Comparison of ENCODE assay signal across 12 cellular contexts in the genomic region with DNA sequence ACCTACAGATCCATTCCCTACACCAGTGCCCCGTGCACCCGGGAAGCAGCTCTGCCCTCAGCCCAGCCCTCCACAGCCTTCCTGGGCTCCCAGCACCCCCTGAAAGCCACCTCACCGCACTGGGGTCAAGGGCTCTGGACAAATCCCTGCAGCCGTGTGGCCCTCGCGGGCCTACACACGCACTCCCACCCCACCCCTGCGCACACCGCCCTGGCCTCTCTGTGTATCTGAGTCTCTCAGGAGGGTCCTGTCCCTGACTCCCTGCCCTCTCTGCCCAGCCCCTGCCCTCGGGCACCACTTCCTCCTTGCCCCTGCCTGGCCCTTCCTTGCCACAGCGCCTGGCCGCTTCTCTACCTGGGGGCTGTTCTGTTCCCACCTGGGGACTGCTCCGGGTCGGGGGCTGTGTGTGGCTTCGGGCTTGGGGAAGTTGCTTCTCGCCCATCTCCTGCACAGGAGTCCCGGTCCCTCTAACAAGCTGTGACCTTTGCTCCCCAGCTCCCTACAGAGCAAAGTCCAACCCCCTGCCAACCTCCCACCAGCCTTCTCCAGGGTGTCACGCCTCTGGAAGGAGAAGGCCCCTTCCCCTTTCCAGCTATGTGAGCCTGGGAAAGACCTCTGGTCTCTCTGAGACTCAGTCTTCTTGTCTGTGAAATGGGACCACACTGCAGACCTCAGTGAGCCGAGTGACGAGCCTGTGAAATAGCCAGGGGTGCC. TPM values are rescaled to one million over a fixed set of nuclear protein-coding genes. Genes with fewer than 3 reads are reported as not detected.
DNase-seq lines count a peak whose midpoint lies in the region; ATAC-seq and TF ChIP-seq lines count a peak whose summit lies in the region.
"Had no signal": no experiment of that assay in that cellular context is flagged by ENCODE, and none has a peak within 500 bp of the region (broad histone marks: within the 10 kb centered on the region; RNA-seq: fewer than 3 reads in every experiment).

No MANE protein-coding gene starts in this region.

- H3K4me3 ChIP-seq in BE2C (ENCODE audit: low read depth, low read length) (no peak overlapping the region), mucosa of descending colon (peak overlapping the region; percentile 13)
- H3K4me3 ChIP-seq: ovary had no signal

- H3K27me3 Mint-ChIP-seq in activated CD4-positive, alpha-beta memory T cell treated with anti-CD3 and anti-CD28 coated beads, Interleukin-2, amount 10 ng/mL, durations not matched to agents 7 days and 5 days, result no peaks in the 10 kb centered on the region
- H3K27me3 Mint-ChIP-seq: activated naive CD8-positive, alpha-beta T cell treated with anti-CD3 and anti-CD28 coated beads, Interleukin-2, amount 10 ng/mL, durations not matched to agents 7 days and 5 days had no signal

- H3K9me3 ChIP-seq in BE2C (no peaks in the 10 kb centered on the region), mucosa of descending colon (no peaks in the 10 kb centered on the region)
- H3K9me3 ChIP-seq: ovary had no signal

- no peaks in the 10 kb centered on the region for H3K27me3 ChIP-seq in BE2C
- H3K27me3 ChIP-seq: ovary had no signal

- H3K36me3 Mint-ChIP-seq in activated CD4-positive, alpha-beta memory T cell treated with anti-CD3 and anti-CD28 coated beads, Interleukin-2, amount 10 ng/mL, durations not matched to agents 7 days and 5 days (ENCODE audit: low read depth), result no peaks in the 10 kb centered on the region
- H3K36me3 Mint-ChIP-seq: activated naive CD8-positive, alpha-beta T cell treated with anti-CD3 and anti-CD28 coated beads, Interleukin-2, amount 10 ng/mL, durations not matched to agents 7 days and 5 days; stimulated activated memory B cell treated with anti-CD40 and anti-IgM and Interleukin-4, amounts not matched to agents 10 μg/mL and 1 μg/mL and 100 μg/mL, for 72 hours had no signal

- intact Hi-C loops in mucosa of descending colon (cut with DNase I, micrococcal nuclease), result no loop called here

- CTCF ChIA-PET in activated CD4-positive, alpha-beta memory T cell treated with anti-CD3 and anti-CD28 coated beads, Interleukin-2, amount 10 ng/mL, durations not matched to agents 7 days and 5 days (lab: Charles Lee), result no interaction called here

- H3K9me3 Mint-ChIP-seq in activated CD4-positive, alpha-beta memory T cell treated with anti-CD3 and anti-CD28 coated beads, Interleukin-2, amount 10 ng/mL, durations not matched to agents 7 days and 5 days, result no peaks in the 10 kb centered on the region
- H3K9me3 Mint-ChIP-seq: activated naive CD8-positive, alpha-beta T cell treated with anti-CD3 and anti-CD28 coated beads, Interleukin-2, amount 10 ng/mL, durations not matched to agents 7 days and 5 days; stimulated activated memory B cell treated with anti-CD40 and anti-IgM and Interleukin-4, amounts not matched to agents 10 μg/mL and 1 μg/mL and 100 μg/mL, for 72 hours had no signal

- peak overlapping the region; percentile 88 for H3K27ac ChIP-seq in VCaP
- H3K27ac ChIP-seq: ovary had no signal

- H3K27ac Mint-ChIP-seq in activated CD4-positive, alpha-beta memory T cell treated with anti-CD3 and anti-CD28 coated beads, Interleukin-2, amount 10 ng/mL, durations not matched to agents 7 days and 5 days, result no peak overlapping the region
- H3K27ac Mint-ChIP-seq: activated naive CD8-positive, alpha-beta T cell treated with anti-CD3 and anti-CD28 coated beads, Interleukin-2, amount 10 ng/mL, durations not matched to agents 7 days and 5 days; stimulated activated memory B cell treated with anti-CD40 and anti-IgM and Interleukin-4, amounts not matched to agents 10 μg/mL and 1 μg/mL and 100 μg/mL, for 72 hours had no signal

- TF ChIP-seq CTCF in BE2C (IDR thresholded peaks at IDR 0.05; ENCODE audit: low read depth, low read length) (no peak), VCaP (conservative IDR thresholded peaks at IDR 0.05) (no peak), mucosa of descending colon (IDR thresholded peaks at IDR 0.05) (no peak)

- H3K4me1 ChIP-seq in BE2C, result no peaks in the 10 kb centered on the region
- no peaks in the 10 kb centered on the region for H3K4me1 ChIP-seq in mucosa of descending colon (ENCODE audit: low read depth)

- peak; percentile 11 for DNase-seq in BE2C
- no peak for DNase-seq in mucosa of descending colon
- no peak for DNase-seq in activated CD4-positive, alpha-beta memory T cell treated with anti-CD3 and anti-CD28 coated beads, Interleukin-2, amount 10 ng/mL, durations not matched to agents 7 days and 5 days
- no peak for DNase-seq in NCI-H1930 (lab: John Stamatoyannopoulos, UW)
- no peak for DNase-seq in UCSD-AML1 (lab: John Stamatoyannopoulos, UW; ENCODE audit: unreplicated experiment)
- DNase-seq: activated naive CD8-positive, alpha-beta T cell treated with anti-CD3 and anti-CD28 coated beads, Interleukin-2, amount 10 ng/mL, durations not matched to agents 7 days and 5 days; KG1; NCI-H1694; stimulated activated CD4-positive, alpha-beta T cell treated with anti-CD3 and anti-CD28 coated beads, Interleukin-2, amount 100 ng/mL, for 48 hours had no signal

- H3K36me3 ChIP-seq in BE2C (no peaks in the 10 kb centered on the region), mucosa of descending colon (ENCODE audit: low read depth) (no peaks in the 10 kb centered on the region)
- H3K36me3 ChIP-seq: ovary had no signal

- POLR2A ChIA-PET in activated CD4-positive, alpha-beta memory T cell treated with anti-CD3 and anti-CD28 coated beads, Interleukin-2, amount 10 ng/mL, durations not matched to agents 7 days and 5 days (lab: Charles Lee), result no interaction called here

- no peak for ATAC-seq in mucosa of descending colon
- ATAC-seq: stimulated activated memory B cell treated with anti-CD40 and anti-IgM and Interleukin-4, amounts not matched to agents 10 μg/mL and 1 μg/mL and 100 μg/mL, for 72 hours had no signal

- no peaks in the 10 kb centered on the region for H3K4me1 Mint-ChIP-seq in activated CD4-positive, alpha-beta memory T cell treated with anti-CD3 and anti-CD28 coated beads, Interleukin-2, amount 10 ng/mL, durations not matched to agents 7 days and 5 days
- H3K4me1 Mint-ChIP-seq: activated naive CD8-positive, alpha-beta T cell treated with anti-CD3 and anti-CD28 coated beads, Interleukin-2, amount 10 ng/mL, durations not matched to agents 7 days and 5 days had no signal

- no peak overlapping the region for H3K4me3 Mint-ChIP-seq in activated CD4-positive, alpha-beta memory T cell treated with anti-CD3 and anti-CD28 coated beads, Interleukin-2, amount 10 ng/mL, durations not matched to agents 7 days and 5 days
- H3K4me3 Mint-ChIP-seq: activated naive CD8-positive, alpha-beta T cell treated with anti-CD3 and anti-CD28 coated beads, Interleukin-2, amount 10 ng/mL, durations not matched to agents 7 days and 5 days; stimulated activated memory B cell treated with anti-CD40 and anti-IgM and Interleukin-4, amounts not matched to agents 10 μg/mL and 1 μg/mL and 100 μg/mL, for 72 hours had no signal

RNA-seq across cellular contexts. Expression of a gene that starts 1.5 kb away (rescaled TPM):
- 0.59 TPM for polyA plus RNA-seq in BE2C (2012; ENCODE audit: insufficient read depth, insufficient read length, low read depth)
- total RNA-seq in mucosa of descending colon, result 10 to 100 TPM; 36.7 to 87.9 (median 66.0) TPM
- total RNA-seq in activated CD4-positive, alpha-beta memory T cell treated with anti-CD3 and anti-CD28 coated beads, Interleukin-2, amount 10 ng/mL, durations not matched to agents 7 days and 5 days, result not detected
- total RNA-seq: activated naive CD8-positive, alpha-beta T cell treated with anti-CD3 and anti-CD28 coated beads, Interleukin-2, amount 10 ng/mL, durations not matched to agents 7 days and 5 days had no signal

RNA-seq across cellular contexts. Expression of a gene that starts 15.3 kb away (rescaled TPM):
- 179 TPM for polyA plus RNA-seq in BE2C (2012; ENCODE audit: insufficient read depth, insufficient read length, low read depth)
- 10 to 100 TPM; 22.6 to 26.0 (median 22.9) TPM for total RNA-seq in mucosa of descending colon
- 10 to 100 TPM; 32.7 to 34.9 TPM for total RNA-seq in activated CD4-positive, alpha-beta memory T cell treated with anti-CD3 and anti-CD28 coated beads, Interleukin-2, amount 10 ng/mL, durations not matched to agents 7 days and 5 days

RNA-seq across cellular contexts. Expression of a gene that starts 24.0 kb away (rescaled TPM):
- 1.6 TPM for polyA plus RNA-seq in BE2C (2012; ENCODE audit: insufficient read depth, insufficient read length, low read depth)
- total RNA-seq in mucosa of descending colon, result 10 to 100 TPM; 43.6 to 66.2 (median 52.2) TPM
- 10 to 100 TPM; 34.1 to 37.6 TPM for total RNA-seq in activated CD4-positive, alpha-beta memory T cell treated with anti-CD3 and anti-CD28 coated beads, Interleukin-2, amount 10 ng/mL, durations not matched to agents 7 days and 5 days

RNA-seq across cellular contexts. Expression of a gene that starts 50.3 kb away (rescaled TPM):
- 280 TPM for polyA plus RNA-seq in BE2C (2012; ENCODE audit: insufficient read depth, insufficient read length, low read depth)
- total RNA-seq in mucosa of descending colon, result 10 to 100 TPM; 79.6 to 94.3 (median 88.0) TPM
- total RNA-seq in activated CD4-positive, alpha-beta memory T cell treated with anti-CD3 and anti-CD28 coated beads, Interleukin-2, amount 10 ng/mL, durations not matched to agents 7 days and 5 days, result 10 to 100 TPM; 79.2 to 87.5 TPM

Comparison
In these comparisons a context has a peak if more than half of its experiments do, and no peak if none do; other contexts are left out.
1. RNA of a gene that starts 1.5 kb away (total RNA-seq): 36.7 to 87.9 TPM in mucosa of descending colon; not detected in activated CD4-positive, alpha-beta memory T cell treated with anti-CD3 and anti-CD28 coated beads, Interleukin-2, amount 10 ng/mL, durations not matched to agents 7 days and 5 days; every median in the first group is over 10 times any median in the second.